In genomic region chr11:17351171-17351509, GRCh38 we compare ENCODE assay signal across 1 cellular context.
TF ChIP-seq lines count a peak whose summit lies in the region.

No MANE protein-coding gene starts in this region.

TF ChIP-seq in H1, 55 proteins besides CTCF, POLR2A, EP300 and RAD21:
- TF ChIP-seq GABPA (IDR thresholded peaks at IDR 0.05; ENCODE audit: borderline replicate concordance, insufficient read depth, low read length) (no peak), SUZ12 (IDR thresholded peaks at IDR 0.05; ENCODE audit: low read length) (no peak), ZNF274 (IDR thresholded peaks at IDR 0.05; ENCODE audit: borderline replicate concordance, extremely low read depth, low read length) (no peak), TAF1 (IDR thresholded peaks at IDR 0.05; ENCODE audit: low read depth, low read length) (no peak), TAF7 (optimal IDR thresholded peaks at IDR 0.05; ENCODE audit: borderline replicate concordance, low read depth, low read length) (no peak), RFX5 (IDR thresholded peaks at IDR 0.05; ENCODE audit: borderline replicate concordance, low read depth, low read length) (no peak), MAFK (IDR thresholded peaks at IDR 0.05; ENCODE audit: low read depth, low read length) (no peak), CREB1 (IDR thresholded peaks at IDR 0.05) (no peak), CHD1 (IDR thresholded peaks at IDR 0.05; ENCODE audit: low read depth, low read length) (no peak), KDM5A (IDR thresholded peaks at IDR 0.05; ENCODE audit: low read length) (no peak), TBP (IDR thresholded peaks at IDR 0.05; ENCODE audit: low read depth, low read length) (no peak), YY1 (IDR thresholded peaks at IDR 0.05; ENCODE audit: low read depth, low read length) (no peak), NANOG (IDR thresholded peaks at IDR 0.05; ENCODE audit: insufficient read depth, low read depth, low read length, poor library complexity, severe bottlenecking) (no peak)
- TF ChIP-seq, protein P1, sequence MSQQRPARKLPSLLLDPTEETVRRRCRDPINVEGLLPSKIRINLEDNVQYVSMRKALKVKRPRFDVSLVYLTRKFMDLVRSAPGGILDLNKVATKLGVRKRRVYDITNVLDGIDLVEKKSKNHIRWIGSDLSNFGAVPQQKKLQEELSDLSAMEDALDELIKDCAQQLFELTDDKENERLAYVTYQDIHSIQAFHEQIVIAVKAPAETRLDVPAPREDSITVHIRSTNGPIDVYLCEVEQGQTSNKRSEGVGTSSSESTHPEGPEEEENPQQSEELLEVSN (IDR thresholded peaks at IDR 0.05): no peak
